22 cellular contexts compared by ENCODE assay signal in genomic region chr10:132744839-132745238, GRCh38. TPM values are rescaled to one million over a fixed set of nuclear protein-coding genes. Genes with fewer than 3 reads are reported as not detected.
"Had no signal": no experiment of that assay in that cellular context is flagged by ENCODE, and none has a peak within 500 bp of the region (broad histone marks: within the 10 kb centered on the region; RNA-seq: fewer than 3 reads in every experiment).

No MANE protein-coding gene starts in this region.

- H3K27ac Mint-ChIP-seq: T-cell had no signal

- H3K27ac ChIP-seq: RWPE1, SK-N-MC had no signal

- H3K27me3 ChIP-seq: MG63 had no signal

- ATAC-seq: T-cell had no signal

- DNase-seq: Karpas-422, KG1, MG63, NCI-H1092, NCI-H1105 treated with DMSO at 0.1 percent for 48 hours, NCI-H1417 treated with DMSO at 0.1 percent for 48 hours, NCI-H187, NCI-H2029, NCI-H2081 treated with DMSO at 0.1 percent for 48 hours, NCI-H2171, NCI-H226, NCI-H446, NCI-H510A, NCI-H524 treated with DMSO at 0.1 percent for 48 hours, NCI-H69, NCI-H774, SHP77, SW 1271, T-cell had no signal

- H3K36me3 ChIP-seq: MG63 had no signal

- H3K27me3 Mint-ChIP-seq: T-cell had no signal

- H3K4me3 Mint-ChIP-seq: T-cell had no signal

- H3K9me3 ChIP-seq: MG63 had no signal

- H3K9me3 Mint-ChIP-seq: T-cell had no signal

- H3K4me1 Mint-ChIP-seq: T-cell had no signal

- H3K4me3 ChIP-seq: MG63, SK-N-MC had no signal

RNA-seq across cellular contexts. Expression of gene NKX6-2, which starts 41.1 kb away (rescaled TPM):
- total RNA-seq: HT-29, T-cell had no signal
